8 cellular contexts compared by ENCODE assay signal in the genomic region with DNA sequence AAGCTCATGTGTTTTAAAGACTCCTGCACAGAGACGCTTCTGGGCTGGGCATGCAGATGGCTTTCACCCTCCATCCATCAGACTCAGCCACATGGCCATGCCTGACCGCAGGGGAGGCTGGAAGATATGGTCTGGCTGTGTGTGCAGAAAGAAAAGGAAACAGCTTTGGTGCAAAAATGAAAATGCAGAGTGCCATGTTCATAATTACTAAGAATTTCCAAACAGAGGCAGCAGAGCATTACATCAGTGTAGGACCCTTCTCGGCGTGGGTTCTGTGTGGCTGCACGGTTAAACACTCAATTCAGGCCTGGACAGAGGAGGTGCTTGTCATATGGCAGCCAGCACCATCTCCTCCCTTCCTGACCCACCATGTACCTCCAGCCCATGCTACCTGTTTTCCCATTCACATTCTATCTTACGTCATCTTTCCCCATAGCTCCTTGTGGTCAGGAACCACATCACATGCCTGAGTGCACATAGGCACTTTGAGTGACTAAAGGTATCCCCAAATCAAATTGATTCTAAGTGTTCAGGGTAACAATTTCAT.
A peak's percentile ranks its signal among the peaks of the same experiment; 100 is the strongest.
DNase-seq lines count a peak whose midpoint lies in the region; ATAC-seq and TF ChIP-seq lines count a peak whose summit lies in the region.

No MANE protein-coding gene starts in this region.

- H3K27me3 ChIP-seq in KMS-11 (ENCODE audit: insufficient read depth, low read depth): no peaks in the 10 kb centered on the region

- H3K4me1 Mint-ChIP-seq in mesothelial cell of epicardium: peaks cover 10% of the 10 kb centered on the region

- DNase-seq in central memory CD4-positive, alpha-beta T cell: peak; percentile 31
- DNase-seq in SHP77 (lab: John Stamatoyannopoulos, UW) (no peak), NCI-H774 (lab: John Stamatoyannopoulos, UW) (no peak), mesothelial cell of epicardium (ENCODE audit: low spot score in 2 of 2, unreplicated experiment in 2 of 2) (no peak), T-helper 9 cell (no peak)

- ATAC-seq in GM18498 (IDR thresholded peaks at IDR 0.05; ENCODE audit: unreplicated experiment): peak; percentile 41
- ATAC-seq in GM21528 (IDR thresholded peaks at IDR 0.05; ENCODE audit: low FRiP score, unreplicated experiment): peak; percentile 46

- peak overlapping the region; percentile 42; the same call in 1 of the 2 replicates for H2AFZ ChIP-seq in KMS-11 (ENCODE audit: low read depth)

- no peak overlapping the region; the same call in 1 of the 2 replicates for H3K9ac ChIP-seq in KMS-11

- H3K79me2 ChIP-seq in KMS-11 (ENCODE audit: insufficient read depth, low read depth): no peaks in the 10 kb centered on the region

- H3K4me1 ChIP-seq in KMS-11 (ENCODE audit: low read depth, poor library complexity, severe bottlenecking): peaks cover 80% of the 10 kb centered on the region

- H3K4me2 ChIP-seq in KMS-11: peak overlapping the region; percentile 50

- H3K27ac ChIP-seq in KMS-11: peak overlapping the region; percentile 29

- H3K36me3 ChIP-seq in KMS-11 (ENCODE audit: insufficient read depth): no peaks in the 10 kb centered on the region

- peaks cover 8% of the 10 kb centered on the region for H3K9me3 Mint-ChIP-seq in mesothelial cell of epicardium

- H3K27ac Mint-ChIP-seq in mesothelial cell of epicardium: no peak overlapping the region

- no peaks in the 10 kb centered on the region for H3K27me3 Mint-ChIP-seq in mesothelial cell of epicardium (ENCODE audit: low read depth)

- no peaks in the 10 kb centered on the region for H4K20me1 ChIP-seq in KMS-11 (ENCODE audit: insufficient read depth)

- H3K36me3 Mint-ChIP-seq in mesothelial cell of epicardium: no peaks in the 10 kb centered on the region

- H3K4me3 ChIP-seq in KMS-11 (IDR thresholded peaks at IDR 0.05; ENCODE audit: insufficient read depth, low read depth, low read length): no peak overlapping the region

- TF ChIP-seq CTCF in KMS-11 (conservative IDR thresholded peaks at IDR 0.05; ENCODE audit: low read depth, low read length) (no peak), mesothelial cell of epicardium (IDR thresholded peaks at IDR 0.05; ENCODE audit: unreplicated experiment) (no peak)

- no peak overlapping the region for H3K4me3 Mint-ChIP-seq in mesothelial cell of epicardium
